Comparison of ENCODE assay signal across 18 cellular contexts in the genomic region with DNA sequence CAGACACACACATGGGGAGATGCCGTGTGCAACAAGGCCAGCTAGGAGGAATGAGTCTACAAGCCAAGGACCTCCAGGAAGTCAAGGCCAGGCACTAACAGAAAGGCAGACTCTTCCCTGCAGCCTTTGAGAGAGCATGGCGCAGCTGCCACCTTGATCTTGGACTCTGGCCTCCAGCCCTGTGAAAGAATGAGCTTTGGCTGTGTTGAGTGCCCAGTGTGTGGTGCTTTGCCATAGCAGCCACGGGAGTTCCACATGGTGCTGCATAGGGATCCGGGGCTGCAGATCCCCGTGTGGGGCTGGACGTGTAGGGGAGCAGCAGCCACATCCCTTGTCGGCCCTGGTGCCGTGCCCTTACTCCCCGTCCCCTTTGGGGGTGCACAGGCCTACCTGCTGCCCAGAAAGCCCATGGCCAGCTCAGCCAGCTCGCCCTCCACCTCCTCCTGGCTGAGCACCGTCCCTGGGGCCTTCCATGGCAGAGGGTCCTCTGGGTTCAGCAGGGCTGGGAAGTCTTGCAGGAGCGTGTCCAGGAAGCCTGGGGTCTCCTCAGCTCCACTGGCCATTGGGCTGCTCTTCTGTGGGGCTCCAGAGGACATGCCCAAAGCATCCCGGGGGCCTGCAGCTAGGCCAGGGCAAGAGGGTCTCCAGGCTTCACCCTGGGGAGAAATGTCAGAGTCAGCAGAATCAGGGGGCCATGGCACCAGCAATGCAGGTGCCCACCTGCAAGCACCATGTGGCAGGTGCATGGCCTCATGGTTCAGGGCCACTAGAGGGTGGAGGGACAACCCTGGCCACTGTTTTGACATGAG. TPM values are rescaled to one million over a fixed set of nuclear protein-coding genes. Genes with fewer than 3 reads are reported as not detected.
DNase-seq lines count a peak whose midpoint lies in the region; ATAC-seq and TF ChIP-seq lines count a peak whose summit lies in the region.
"Had no signal": no experiment of that assay in that cellular context is flagged by ENCODE, and none has a peak within 500 bp of the region (broad histone marks: within the 10 kb centered on the region; RNA-seq: fewer than 3 reads in every experiment).

No MANE protein-coding gene starts in this region.

- H2AFZ ChIP-seq in osteoblast (ENCODE audit: low read length) (no peak overlapping the region), Karpas-422 (ENCODE audit: low read length) (no peak overlapping the region)
- H2AFZ ChIP-seq: hepatocyte had no signal

- H3K27me3 ChIP-seq in left ventricle myocardium inferior (ENCODE audit: low read depth): no peaks in the 10 kb centered on the region
- no peaks in the 10 kb centered on the region for H3K27me3 ChIP-seq in right atrium auricular region
- no peaks in the 10 kb centered on the region for H3K27me3 ChIP-seq in osteoblast (ENCODE audit: insufficient read depth, low read length)
- no peaks in the 10 kb centered on the region for H3K27me3 ChIP-seq in Karpas-422 (ENCODE audit: low read length)
- H3K27me3 ChIP-seq: hepatocyte, thyroid gland had no signal

- H3K9me3 Mint-ChIP-seq in effector memory CD8-positive, alpha-beta T cell: no peaks in the 10 kb centered on the region
- H3K9me3 Mint-ChIP-seq: activated CD4-positive, alpha-beta T cell treated with anti-CD3 and anti-CD28 coated beads, Interleukin-2, amount 10 ng/mL, durations not matched to agents 7 days and 5 days had no signal

- no peak for ATAC-seq in effector memory CD8-positive, alpha-beta T cell (replicated peaks)
- ATAC-seq: mucosa of descending colon had no signal

- peak overlapping the region; percentile 70 to 74 for H3K27ac Mint-ChIP-seq in effector memory CD8-positive, alpha-beta T cell
- H3K27ac Mint-ChIP-seq: activated CD4-positive, alpha-beta T cell treated with anti-CD3 and anti-CD28 coated beads, Interleukin-2, amount 10 ng/mL, durations not matched to agents 7 days and 5 days had no signal

- H3K79me2 ChIP-seq in osteoblast (ENCODE audit: insufficient read depth, low read length) (peaks cover 71% of the 10 kb centered on the region), Karpas-422 (ENCODE audit: low read length) (peaks cover 9% of the 10 kb centered on the region; the same call in 1 of the 2 replicates)

- peaks cover 14 to 20% of the 10 kb centered on the region in 2 donors for H3K4me1 Mint-ChIP-seq in effector memory CD8-positive, alpha-beta T cell (ENCODE audit: low read depth in 2 of 2)

- no peaks in the 10 kb centered on the region for H4K20me1 ChIP-seq in osteoblast (ENCODE audit: insufficient read depth, low read length)
- no peaks in the 10 kb centered on the region for H4K20me1 ChIP-seq in Karpas-422 (ENCODE audit: insufficient read depth, low read depth, low read length)

- DNase-seq in left ventricle myocardium inferior: no peak
- no peak for DNase-seq in right atrium auricular region (ENCODE audit: low spot score)
- DNase-seq in effector memory CD8-positive, alpha-beta T cell: no peak
- peak; percentile 44 for DNase-seq in osteoblast (ENCODE audit: insufficient read length, low spot score, missing footprints)
- no peak for DNase-seq in A172 (ENCODE audit: low spot score)
- no peak for DNase-seq in putamen (ENCODE audit: low spot score)
- DNase-seq in NCI-H2196 (lab: John Stamatoyannopoulos, UW; ENCODE audit: unreplicated experiment): no peak
- no peak for DNase-seq in Karpas-422
- DNase-seq: activated CD4-positive, alpha-beta T cell treated with anti-CD3 and anti-CD28 coated beads, Interleukin-2, amount 10 ng/mL, durations not matched to agents 7 days and 5 days; kidney; mucosa of descending colon; RPMI8226; stimulated activated CD4-positive, alpha-beta T cell treated with anti-CD3 and anti-CD28 coated beads, Interleukin-4, amount 100 ng/mL, for 1 hour; stimulated activated CD8-positive, alpha-beta memory T cell treated with anti-CD3 and anti-CD28 coated beads, Interleukin-4, amount 100 ng/mL, for 48 hours; thyroid gland had no signal

- H3K4me1 ChIP-seq in left ventricle myocardium inferior: peaks cover 98% of the 10 kb centered on the region
- H3K4me1 ChIP-seq in right atrium auricular region: peaks cover 0 to 90% of the 10 kb centered on the region in 2 donors
- peaks cover 35% of the 10 kb centered on the region for H3K4me1 ChIP-seq in osteoblast (ENCODE audit: insufficient read depth, low read length)
- peaks cover 11% of the 10 kb centered on the region for H3K4me1 ChIP-seq in Karpas-422 (ENCODE audit: low read length)
- H3K4me1 ChIP-seq: HAP-1 had no signal

- H3K9me3 ChIP-seq in left ventricle myocardium inferior (replicated peaks) (no peaks in the 10 kb centered on the region), right atrium auricular region (no peaks in the 10 kb centered on the region), osteoblast (ENCODE audit: low read depth, low read length) (no peaks in the 10 kb centered on the region), Karpas-422 (ENCODE audit: low read length) (no peaks in the 10 kb centered on the region)
- H3K9me3 ChIP-seq: HAP-1, mucosa of descending colon, thyroid gland had no signal

- H3K4me2 ChIP-seq in osteoblast (ENCODE audit: insufficient read depth, low read length) (no peak overlapping the region), Karpas-422 (ENCODE audit: low read depth, low read length, poor library complexity, severe bottlenecking) (no peak overlapping the region)
- H3K4me2 ChIP-seq: hepatocyte had no signal

- no peaks in the 10 kb centered on the region for H3K27me3 Mint-ChIP-seq in effector memory CD8-positive, alpha-beta T cell
- H3K27me3 Mint-ChIP-seq: activated CD4-positive, alpha-beta T cell treated with anti-CD3 and anti-CD28 coated beads, Interleukin-2, amount 10 ng/mL, durations not matched to agents 7 days and 5 days; activated naive CD8-positive, alpha-beta T cell had no signal

- no peak overlapping the region for H3K4me3 Mint-ChIP-seq in effector memory CD8-positive, alpha-beta T cell
- H3K4me3 Mint-ChIP-seq: activated CD4-positive, alpha-beta T cell treated with anti-CD3 and anti-CD28 coated beads, Interleukin-2, amount 10 ng/mL, durations not matched to agents 7 days and 5 days; activated naive CD8-positive, alpha-beta T cell had no signal

- peak overlapping the region; percentile 98 for H3K27ac ChIP-seq in left ventricle myocardium inferior (replicated peaks)
- peak overlapping the region in 1 of 2 donors; percentile 65 for H3K27ac ChIP-seq in right atrium auricular region
- H3K27ac ChIP-seq in osteoblast (ENCODE audit: low read depth, low read length): peak overlapping the region; percentile 82
- H3K27ac ChIP-seq in Karpas-422 (ENCODE audit: low read length): no peak overlapping the region
- H3K27ac ChIP-seq: hepatocyte had no signal

- peaks cover 6% of the 10 kb centered on the region for H3K36me3 Mint-ChIP-seq in effector memory CD8-positive, alpha-beta T cell (ENCODE audit: insufficient read depth)

- intact Hi-C loops in left ventricle myocardium inferior (cut with micrococcal nuclease): no loop called here

- H3K9me2 ChIP-seq in Karpas-422 (replicated peaks; ENCODE audit: insufficient read depth, low read length): no peaks in the 10 kb centered on the region

- peaks cover 18% of the 10 kb centered on the region for H3K36me3 ChIP-seq in left ventricle myocardium inferior
- H3K36me3 ChIP-seq in right atrium auricular region: peaks cover 19% of the 10 kb centered on the region
- H3K36me3 ChIP-seq in osteoblast (ENCODE audit: insufficient read depth, low read length): peaks cover 27% of the 10 kb centered on the region
- H3K36me3 ChIP-seq in Karpas-422 (ENCODE audit: insufficient read depth, low read length): no peaks in the 10 kb centered on the region

- no peak overlapping the region for H3K9ac ChIP-seq in Karpas-422 (ENCODE audit: low read length)

- TF ChIP-seq CTCF in left ventricle myocardium inferior (IDR thresholded peaks at IDR 0.05; ENCODE audit: borderline replicate concordance) (no peak), right atrium auricular region (IDR thresholded peaks at IDR 0.05) (no peak), osteoblast (IDR thresholded peaks at IDR 0.05; ENCODE audit: extremely low read depth, low read depth, low read length) (no peak)

- H3K4me3 ChIP-seq in left ventricle myocardium inferior (no peak overlapping the region), right atrium auricular region (no peak overlapping the region), osteoblast (ENCODE audit: insufficient read depth, low read length) (no peak overlapping the region), Karpas-422 (ENCODE audit: low read length) (no peak overlapping the region)
- H3K4me3 ChIP-seq: HAP-1, hepatocyte, mucosa of descending colon, thyroid gland had no signal

RNA-seq across cellular contexts. Expression of gene PPM1F, which starts 7.0 kb away (rescaled TPM):
- 17.5 TPM for total RNA-seq in left ventricle myocardium inferior
- 10 to 100 TPM; 17.0 to 29.6 TPM for total RNA-seq in right atrium auricular region
- 22.8 and 24.5 TPM in 2 replicates for total RNA-seq in osteoblast
- 37.6 and 43.3 TPM in 2 replicates for total RNA-seq in A172 (2014; rRNA removed; shearing (Covaris generic))
- total RNA-seq in Karpas-422 (2014; rRNA removed; shearing (Covaris generic); ENCODE audit: low replicate concordance): 21.1 and 47.8 TPM in 2 replicates

RNA-seq across cellular contexts. Expression of gene TOP3B, which starts 36.9 kb away (rescaled TPM):
- total RNA-seq in left ventricle myocardium inferior: 11.2 TPM
- total RNA-seq in right atrium auricular region: 10 to 100 TPM; 11.5 to 12.3 TPM
- total RNA-seq in osteoblast: 27.9 and 33.6 TPM in 2 replicates
- 18.8 and 20.5 TPM in 2 replicates for total RNA-seq in A172 (2014; rRNA removed; shearing (Covaris generic))
- 38.1 and 72.9 TPM in 2 replicates for total RNA-seq in Karpas-422 (2014; rRNA removed; shearing (Covaris generic); ENCODE audit: low replicate concordance)
